10 cellular contexts compared by ENCODE assay signal in genomic region chr7:44100458-44101303, GRCh38. TPM values are rescaled to one million over a fixed set of nuclear protein-coding genes. Genes with fewer than 3 reads are reported as not detected.
A peak's percentile ranks its signal among the peaks of the same experiment; 100 is the strongest.
DNase-seq lines count a peak whose midpoint lies in the region; ATAC-seq, FAIRE-seq and TF ChIP-seq lines count a peak whose summit lies in the region.
"Had no signal": no experiment of that assay in that cellular context is flagged by ENCODE, and none has a peak within 500 bp of the region (broad histone marks: within the 10 kb centered on the region; RNA-seq: fewer than 3 reads in every experiment).

No MANE protein-coding gene starts in this region.

- H3K4me2 ChIP-seq in endothelial cell of umbilical vein (ENCODE audit: insufficient read depth, low read length) (no peak overlapping the region), neural progenitor cell (no peak overlapping the region)

- H3K27ac Mint-ChIP-seq in neural progenitor cell, result peak overlapping the region; percentile 83
- H3K27ac Mint-ChIP-seq in activated T-cell treated with anti-CD3 and anti-CD28 coated beads, Interleukin-2, amount 50 U/mL, for 24 hours, result no peak overlapping the region
- H3K27ac Mint-ChIP-seq: CD4-positive, CD25-positive, alpha-beta regulatory T cell had no signal

- no peak for ATAC-seq in GM19397 (IDR thresholded peaks at IDR 0.05; ENCODE audit: unreplicated experiment)
- ATAC-seq in HG03280 (IDR thresholded peaks at IDR 0.05; ENCODE audit: unreplicated experiment), result no peak

- peaks cover 5% of the 10 kb centered on the region for H3F3A ChIP-seq in neural progenitor cell (ENCODE audit: low read depth)

- H2AFZ ChIP-seq in ACC112 (ENCODE audit: low read length, unreplicated experiment), result peak overlapping the region; percentile 95
- peak overlapping the region; percentile 55 for H2AFZ ChIP-seq in endothelial cell of umbilical vein (ENCODE audit: low read depth, low read length)
- no peak overlapping the region for H2AFZ ChIP-seq in neural progenitor cell (replicated peaks)

- H3K27ac ChIP-seq in ACC112 (ENCODE audit: low read depth, low read length) (peak overlapping the region; percentile 77), endothelial cell of umbilical vein (ENCODE audit: insufficient read depth, low read depth, low read length) (no peak overlapping the region), neural progenitor cell (no peak overlapping the region)

- no peaks in the 10 kb centered on the region for H3K9me1 ChIP-seq in endothelial cell of umbilical vein (replicated peaks; ENCODE audit: control insufficient read depth, extremely low read depth, insufficient read depth, low read length)

- TF ChIP-seq CTCF in endothelial cell of umbilical vein (IDR thresholded peaks at IDR 0.05; ENCODE audit: extremely low read depth in 1 of 2, insufficient read depth in 1 of 2, low read depth in 1 of 2, low read length in 2 of 2), result no peak
- no peak for TF ChIP-seq CTCF in neural progenitor cell (IDR thresholded peaks at IDR 0.05)

- H3K4me1 Mint-ChIP-seq in neural progenitor cell, result peaks cover 29% of the 10 kb centered on the region
- H3K4me1 Mint-ChIP-seq in activated T-cell treated with anti-CD3 and anti-CD28 coated beads, Interleukin-2, amount 50 U/mL, for 24 hours (ENCODE audit: low read depth), result peaks cover 26% of the 10 kb centered on the region

- no peak for FAIRE-seq in endothelial cell of umbilical vein (lab: Jason Lieb, UNC)

- H3K4me3 Mint-ChIP-seq in neural progenitor cell, result no peak overlapping the region
- H3K4me3 Mint-ChIP-seq in activated T-cell treated with anti-CD3 and anti-CD28 coated beads, Interleukin-2, amount 50 U/mL, for 24 hours, result no peak overlapping the region
- H3K4me3 Mint-ChIP-seq: CD4-positive, CD25-positive, alpha-beta regulatory T cell had no signal

- H3K79me2 ChIP-seq in ACC112 (ENCODE audit: control insufficient read depth, insufficient read depth, low read length, unreplicated experiment) (peaks cover 3% of the 10 kb centered on the region), endothelial cell of umbilical vein (ENCODE audit: control insufficient read depth, insufficient read depth, low read length) (peaks cover 5% of the 10 kb centered on the region), neural progenitor cell (ENCODE audit: low read depth) (no peaks in the 10 kb centered on the region)

- H3K9me3 ChIP-seq in MG63 (no peaks in the 10 kb centered on the region), endothelial cell of umbilical vein (replicated peaks; ENCODE audit: control insufficient read depth, insufficient read depth, low read length) (no peaks in the 10 kb centered on the region), neural progenitor cell (ENCODE audit: low read depth) (no peaks in the 10 kb centered on the region)

- intact Hi-C loops in endothelial cell of umbilical vein (cut with micrococcal nuclease), result no loop called here

- DNase-seq in MG63, result peak; percentile 58
- DNase-seq in endothelial cell of umbilical vein (ENCODE audit: low read depth, low spot score), result no peak
- no peak for DNase-seq in neural progenitor cell (ENCODE audit: low spot score)
- DNase-seq in activated T-cell treated with anti-CD3 and anti-CD28 coated beads, Interleukin-2, amount 50 U/mL, for 24 hours, result no peak
- no peak for DNase-seq in ecto neural progenitor cell (ENCODE audit: low spot score)
- DNase-seq: CD4-positive, CD25-positive, alpha-beta regulatory T cell; stimulated activated CD4-positive, alpha-beta T cell treated with anti-CD3 and anti-CD28 coated beads, Interleukin-4, amount 100 ng/mL, for 1 hour had no signal

- BruUV-seq in endothelial cell of umbilical vein (replicated peaks; lab: Mats Ljungman, UMichigan), result no TSS peak

- H3K4me1 ChIP-seq in ACC112 (ENCODE audit: control insufficient read depth, insufficient read depth, low read length, unreplicated experiment), result peaks cover 34% of the 10 kb centered on the region
- peaks cover 3% of the 10 kb centered on the region for H3K4me1 ChIP-seq in endothelial cell of umbilical vein (ENCODE audit: control insufficient read depth, extremely low read depth, insufficient read depth, low read length)
- no peaks in the 10 kb centered on the region for H3K4me1 ChIP-seq in neural progenitor cell

- H3K36me3 ChIP-seq in ACC112 (ENCODE audit: insufficient read depth, low read length), result no peaks in the 10 kb centered on the region
- peaks cover under 1% of the 10 kb centered on the region for H3K36me3 ChIP-seq in MG63
- no peaks in the 10 kb centered on the region for H3K36me3 ChIP-seq in endothelial cell of umbilical vein (ENCODE audit: control insufficient read depth in 2 of 2, extremely low read depth in 1 of 2, insufficient read depth in 2 of 2, low read length in 2 of 2)
- no peaks in the 10 kb centered on the region for H3K36me3 ChIP-seq in neural progenitor cell

- dilution Hi-C loops in endothelial cell of umbilical vein (cut with MboI; ENCODE audit: extremely low pct_ligation_motif_present, low sequenced_read_pairs), result no loop called here

- H3K9ac ChIP-seq in endothelial cell of umbilical vein (replicated peaks; ENCODE audit: extremely low read depth, insufficient read depth, low read length), result no peak overlapping the region
- H3K9ac ChIP-seq in neural progenitor cell, result no peak overlapping the region

- H3K27me3 ChIP-seq in ACC112 (ENCODE audit: insufficient read depth, low read length) (no peaks in the 10 kb centered on the region), MG63 (no peaks in the 10 kb centered on the region), endothelial cell of umbilical vein (ENCODE audit: control insufficient read depth in 2 of 2, insufficient read depth in 2 of 2, low read length in 2 of 2) (no peaks in the 10 kb centered on the region), neural progenitor cell (peaks cover 40% of the 10 kb centered on the region)

- peaks cover 10% of the 10 kb centered on the region for H3K27me3 Mint-ChIP-seq in neural progenitor cell (ENCODE audit: insufficient read depth, low read depth)
- H3K27me3 Mint-ChIP-seq in activated T-cell treated with anti-CD3 and anti-CD28 coated beads, Interleukin-2, amount 50 U/mL, for 24 hours, result peaks cover 9% of the 10 kb centered on the region

- H3K4me3 ChIP-seq in ACC112 (ENCODE audit: low read depth, low read length) (no peak overlapping the region), MG63 (no peak overlapping the region), endothelial cell of umbilical vein (replicated peaks in 1 of 3; ENCODE audit: insufficient read depth in 1 of 3, low read depth in 1 of 3, low read length in 3 of 3) (no peak overlapping the region), neural progenitor cell (no peak overlapping the region)

- H4K20me1 ChIP-seq in endothelial cell of umbilical vein (replicated peaks; ENCODE audit: control insufficient read depth, extremely low read depth, insufficient read depth, low read length), result no peaks in the 10 kb centered on the region
- H4K20me1 ChIP-seq in neural progenitor cell (ENCODE audit: low read depth), result peaks cover 3% of the 10 kb centered on the region

- H3K36me3 Mint-ChIP-seq in neural progenitor cell, result no peaks in the 10 kb centered on the region
- H3K36me3 Mint-ChIP-seq in activated T-cell treated with anti-CD3 and anti-CD28 coated beads, Interleukin-2, amount 50 U/mL, for 24 hours (ENCODE audit: low read depth), result peaks cover 2% of the 10 kb centered on the region
- H3K36me3 Mint-ChIP-seq: CD4-positive, CD25-positive, alpha-beta regulatory T cell had no signal

- TF ChIP-seq POLR2A in endothelial cell of umbilical vein (IDR thresholded peaks at IDR 0.05; ENCODE audit: low read depth, low read length), result no peak

- no peaks in the 10 kb centered on the region for H3K9me3 Mint-ChIP-seq in neural progenitor cell
- no peaks in the 10 kb centered on the region for H3K9me3 Mint-ChIP-seq in activated T-cell treated with anti-CD3 and anti-CD28 coated beads, Interleukin-2, amount 50 U/mL, for 24 hours

- CTCF ChIA-PET in endothelial cell of umbilical vein (lab: Charles Lee), result no interaction called here

- POLR2A ChIA-PET in endothelial cell of umbilical vein (lab: Charles Lee), result no interaction called here

RNA-seq across cellular contexts. Expression of gene AEBP1, which starts 3.5 kb away (rescaled TPM):
- 36.8 and 45.8 TPM in 2 replicates for total RNA-seq in MG63 (2014; rRNA removed; shearing (Covaris generic); ENCODE audit: low replicate concordance)
- total RNA-seq in endothelial cell of umbilical vein (47.7 and 48.0 TPM in 2 replicates), neural progenitor cell (ENCODE audit: low replicate concordance) (4.5 and 16.7 TPM in 2 replicates)
- polyA plus RNA-seq in endothelial cell of umbilical vein, result 20.6 and 23.2 TPM in 2 replicates
- polyA plus RNA-seq in endothelial cell of umbilical vein (2011; cell fraction: cytosol; rRNA removed), result 20.3 and 22.0 TPM in 2 replicates
- polyA plus RNA-seq in endothelial cell of umbilical vein (2011; cell fraction: nucleus; rRNA removed), result 50.0 and 55.5 TPM in 2 replicates
- 59.1 and 107 TPM in 2 replicates for polyA plus RNA-seq in endothelial cell of umbilical vein (2012)
- 15.0 and 22.1 TPM in 2 replicates for polyA minus RNA-seq in endothelial cell of umbilical vein
- not detected for polyA minus RNA-seq in endothelial cell of umbilical vein (2011; cell fraction: cytosol; rRNA and poly(A)+ RNA removed)
- 9.6 and 14.7 TPM in 2 replicates for polyA minus RNA-seq in endothelial cell of umbilical vein (2011; cell fraction: nucleus; rRNA and poly(A)+ RNA removed)

RNA-seq across cellular contexts. Expression of gene POLM, which starts 18.4 kb away (rescaled TPM):
- 9.4 and 10.8 TPM in 2 replicates for total RNA-seq in MG63 (2014; rRNA removed; shearing (Covaris generic); ENCODE audit: low replicate concordance)
- total RNA-seq in endothelial cell of umbilical vein (14.6 and 20.0 TPM in 2 replicates), neural progenitor cell (ENCODE audit: low replicate concordance) (5.9 and 16.4 TPM in 2 replicates)
- polyA plus RNA-seq in endothelial cell of umbilical vein, result 10.5 and 12.4 TPM in 2 replicates
- 6.0 and 8.2 TPM in 2 replicates for polyA plus RNA-seq in endothelial cell of umbilical vein (2011; cell fraction: cytosol; rRNA removed)
- polyA plus RNA-seq in endothelial cell of umbilical vein (2011; cell fraction: nucleus; rRNA removed), result 36.2 and 40.5 TPM in 2 replicates
- 12.3 and 14.3 TPM in 2 replicates for polyA plus RNA-seq in endothelial cell of umbilical vein (2012)
- polyA minus RNA-seq in endothelial cell of umbilical vein, result 9.3 and 16.5 TPM in 2 replicates
- 7.8 TPM for polyA minus RNA-seq in endothelial cell of umbilical vein (2011; cell fraction: cytosol; rRNA and poly(A)+ RNA removed)
- polyA minus RNA-seq in endothelial cell of umbilical vein (2011; cell fraction: nucleus; rRNA and poly(A)+ RNA removed), result 11.4 and 18.4 TPM in 2 replicates

RNA-seq across cellular contexts. Expression of gene POLD2, which starts 22.7 kb away (rescaled TPM):
- total RNA-seq in MG63 (2014; rRNA removed; shearing (Covaris generic); ENCODE audit: low replicate concordance), result 146 and 186 TPM in 2 replicates
- total RNA-seq in endothelial cell of umbilical vein (96.5 and 106 TPM in 2 replicates), neural progenitor cell (ENCODE audit: low replicate concordance) (126 and 232 TPM in 2 replicates)
- 122 and 137 TPM in 2 replicates for polyA plus RNA-seq in endothelial cell of umbilical vein
- polyA plus RNA-seq in endothelial cell of umbilical vein (2011; cell fraction: cytosol; rRNA removed), result 132 and 139 TPM in 2 replicates
- polyA plus RNA-seq in endothelial cell of umbilical vein (2011; cell fraction: nucleus; rRNA removed), result 102 and 114 TPM in 2 replicates
- 91.2 and 106 TPM in 2 replicates for polyA plus RNA-seq in endothelial cell of umbilical vein (2012)
- polyA minus RNA-seq in endothelial cell of umbilical vein, result 60.7 and 69.0 TPM in 2 replicates
- polyA minus RNA-seq in endothelial cell of umbilical vein (2011; cell fraction: cytosol; rRNA and poly(A)+ RNA removed), result 89.7 TPM
- polyA minus RNA-seq in endothelial cell of umbilical vein (2011; cell fraction: nucleus; rRNA and poly(A)+ RNA removed), result 27.3 and 32.8 TPM in 2 replicates

RNA-seq across cellular contexts. Expression of gene PGAM2, which starts 35.3 kb away (rescaled TPM):
- not detected in 2 replicates for total RNA-seq in MG63 (2014; rRNA removed; shearing (Covaris generic); ENCODE audit: low replicate concordance)
- not detected in 2 replicates for total RNA-seq in endothelial cell of umbilical vein
- 0.11 and 0.19 TPM in 2 replicates for polyA plus RNA-seq in endothelial cell of umbilical vein
- 0.14 TPM in 1 of 2 replicates, not detected in the other for polyA plus RNA-seq in endothelial cell of umbilical vein (2011; cell fraction: cytosol; rRNA removed)
- 0.36 TPM in 1 of 2 replicates, not detected in the other for polyA plus RNA-seq in endothelial cell of umbilical vein (2011; cell fraction: nucleus; rRNA removed)
- not detected in 2 replicates for polyA plus RNA-seq in endothelial cell of umbilical vein (2012)
- not detected in 2 replicates for polyA minus RNA-seq in endothelial cell of umbilical vein
- not detected for polyA minus RNA-seq in endothelial cell of umbilical vein (2011; cell fraction: cytosol; rRNA and poly(A)+ RNA removed)
- polyA minus RNA-seq in endothelial cell of umbilical vein (2011; cell fraction: nucleus; rRNA and poly(A)+ RNA removed), result 0.58 TPM in 1 of 2 replicates, not detected in the other
- 11.2 and 11.3 TPM in 2 replicates for total RNA-seq in neural progenitor cell (ENCODE audit: low replicate concordance)
- polyA plus RNA-seq: CD4-positive, CD25-positive, alpha-beta regulatory T cell had no signal

RNA-seq across cellular contexts. Expression of gene MYL7, which starts 40.5 kb away (rescaled TPM):
- not detected in 2 replicates for total RNA-seq in MG63 (2014; rRNA removed; shearing (Covaris generic); ENCODE audit: low replicate concordance)
- total RNA-seq in endothelial cell of umbilical vein (not detected in 2 replicates), neural progenitor cell (ENCODE audit: low replicate concordance) (not detected in 2 replicates)
- not detected in 2 replicates for polyA plus RNA-seq in endothelial cell of umbilical vein
- polyA plus RNA-seq in endothelial cell of umbilical vein (2011; cell fraction: cytosol; rRNA removed), result not detected in 2 replicates
- 0.63 TPM in 1 of 2 replicates, not detected in the other for polyA plus RNA-seq in endothelial cell of umbilical vein (2011; cell fraction: nucleus; rRNA removed)
- polyA plus RNA-seq in endothelial cell of umbilical vein (2012), result not detected in 2 replicates
- polyA minus RNA-seq in endothelial cell of umbilical vein, result not detected in 2 replicates
- not detected for polyA minus RNA-seq in endothelial cell of umbilical vein (2011; cell fraction: cytosol; rRNA and poly(A)+ RNA removed)
- polyA minus RNA-seq in endothelial cell of umbilical vein (2011; cell fraction: nucleus; rRNA and poly(A)+ RNA removed), result not detected in 2 replicates
- total RNA-seq: CD4-positive, CD25-positive, alpha-beta regulatory T cell had no signal
- polyA plus RNA-seq: CD4-positive, CD25-positive, alpha-beta regulatory T cell had no signal
